In the genomic region with DNA sequence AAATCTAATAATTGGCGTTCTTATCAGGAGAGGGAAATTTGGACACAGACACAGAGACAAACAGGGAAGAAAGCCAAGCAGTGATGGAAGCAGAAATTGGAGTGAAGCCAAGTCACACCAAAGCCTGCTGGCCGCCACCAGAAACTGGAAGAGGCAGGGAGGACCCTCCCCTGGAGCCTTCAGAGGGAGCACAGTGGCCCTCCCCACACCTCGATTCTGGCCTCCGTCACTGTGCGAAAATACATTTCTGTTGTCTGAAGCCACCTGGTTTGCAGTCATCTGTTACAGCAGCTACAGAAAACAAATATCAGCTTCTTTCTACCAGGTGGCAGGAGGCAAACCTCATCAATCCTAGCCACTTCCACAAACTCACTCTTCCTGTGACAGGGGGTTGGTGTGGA, we compare ENCODE assay signal across 10 cellular contexts. TPM values are rescaled to one million over a fixed set of nuclear protein-coding genes. Genes with fewer than 3 reads are reported as not detected.
DNase-seq lines count a peak whose midpoint lies in the region; ATAC-seq and TF ChIP-seq lines count a peak whose summit lies in the region.
"Had no signal": no experiment of that assay in that cellular context is flagged by ENCODE, and none has a peak within 500 bp of the region (broad histone marks: within the 10 kb centered on the region; RNA-seq: fewer than 3 reads in every experiment).

No MANE protein-coding gene starts in this region.

- H3K27me3 Mint-ChIP-seq in IgD-negative memory B cell: peaks cover 11% of the 10 kb centered on the region

- DNase-seq in NCI-H774 (lab: John Stamatoyannopoulos, UW) (peak; percentile 93), cardiac muscle cell (ENCODE audit: low read depth in 1 of 2, low spot score in 1 of 2) (peak in 1 of 2 donors; percentile 88), spleen (no peak), GDM1 (lab: John Stamatoyannopoulos, UW) (no peak), HPDE6-E6E7 (ENCODE audit: extremely low spot score) (no peak)
- DNase-seq: GOT3 had no signal

- no peak for TF ChIP-seq POLR2A in spleen (IDR thresholded peaks at IDR 0.05)

- intact Hi-C loops in spleen (cut with DNase I; ENCODE audit: low total_unique reads): loop anchor here (2.0 kb wide), 1 partner anchor 136 kb away; no protein-coding TSS in a partner anchor

- H3K27ac Mint-ChIP-seq in IgD-negative memory B cell: peak overlapping the region in 2 of 3 donors; percentile 53 to 71

- peak overlapping the region in 2 of 4 donors; percentile 57 to 58 for H3K4me3 Mint-ChIP-seq in IgD-negative memory B cell
- H3K4me3 Mint-ChIP-seq: central memory CD8-positive, alpha-beta T cell had no signal

- no peaks in the 10 kb centered on the region for H3K36me3 Mint-ChIP-seq in IgD-negative memory B cell

- peaks cover 0 to 18% (median 10%) of the 10 kb centered on the region in 3 donors for H3K4me1 Mint-ChIP-seq in IgD-negative memory B cell
- H3K4me1 Mint-ChIP-seq: central memory CD8-positive, alpha-beta T cell had no signal

- ATAC-seq in HG03342 (IDR thresholded peaks at IDR 0.05; ENCODE audit: unreplicated experiment) (no peak), esophagus mucosa (no peak)

- TF ChIP-seq CTCF in cardiac muscle cell (IDR thresholded peaks at IDR 0.05; ENCODE audit: low read depth, low read length) (no peak), spleen (IDR thresholded peaks at IDR 0.05 in 8 of 11, conservative IDR thresholded peaks at IDR 0.05 in 3 of 11) (no peak)

- no peaks in the 10 kb centered on the region for H3K36me3 ChIP-seq in cardiac muscle cell
- no peaks in the 10 kb centered on the region for H3K36me3 ChIP-seq in spleen

- no peaks in the 10 kb centered on the region for H3K27me3 ChIP-seq in cardiac muscle cell
- H3K27me3 ChIP-seq in spleen (replicated peaks in 1 of 7): peaks cover 0 to 4% (median 0%) of the 10 kb centered on the region in 7 donors

- H3K9me3 ChIP-seq in cardiac muscle cell (ENCODE audit: low read depth): no peaks in the 10 kb centered on the region
- no peaks in the 10 kb centered on the region for H3K9me3 ChIP-seq in spleen

- H3K9me3 Mint-ChIP-seq in IgD-negative memory B cell: no peaks in the 10 kb centered on the region
- H3K9me3 Mint-ChIP-seq: central memory CD8-positive, alpha-beta T cell had no signal

- H3K27ac ChIP-seq in cardiac muscle cell (peak overlapping the region; percentile 60), spleen (peak overlapping the region in 7 of 8 donors; percentile 29 to 85 (median 78))

- H3K4me1 ChIP-seq in cardiac muscle cell (ENCODE audit: low read depth) (peaks cover 4% of the 10 kb centered on the region), spleen (peaks cover 7 to 72% (median 51%) of the 10 kb centered on the region in 6 donors)

- H3K4me3 ChIP-seq in cardiac muscle cell (no peak overlapping the region), spleen (no peak overlapping the region)

- 9 to 44% (median 31%) methylated on average over 5 of the region's 5 CpGs for WGBS in spleen, 5 donors

RNA-seq across cellular contexts. Expression of gene TLE6, which starts 8.3 kb away (rescaled TPM):
- polyA plus RNA-seq in IgD-negative memory B cell (0.16 TPM), cardiac muscle cell (42.8 and 45.8 TPM in 2 replicates), spleen (1 to 10 TPM; 1.9 to 2.7 (median 2.2) TPM)
- total RNA-seq in cardiac muscle cell (30.3 and 35.4 TPM in 2 replicates), spleen (1 to 10 TPM in 5 of 7 donors, under 1 TPM in 2; 0.60 to 4.1 (median 1.4) TPM), esophagus mucosa (0.40 TPM)

RNA-seq across cellular contexts. Expression of gene ZNF77, which starts 24.3 kb away (rescaled TPM):
- polyA plus RNA-seq in IgD-negative memory B cell (1.7 TPM), cardiac muscle cell (2.6 and 7.7 TPM in 2 replicates), spleen (1 to 10 TPM; 2.2 to 2.9 (median 2.8) TPM)
- total RNA-seq in cardiac muscle cell (4.4 and 4.7 TPM in 2 replicates), spleen (1 to 10 TPM; 3.9 to 7.5 (median 4.5) TPM), esophagus mucosa (2.4 TPM)

RNA-seq across cellular contexts. Expression of gene TLE2, which starts 60.0 kb away (rescaled TPM):
- polyA plus RNA-seq in IgD-negative memory B cell (0.56 TPM), cardiac muscle cell (102 and 105 TPM in 2 replicates), spleen (10 to 100 TPM; 12.0 to 46.7 (median 22.8) TPM)
- total RNA-seq in cardiac muscle cell (71.1 and 95.9 TPM in 2 replicates), spleen (10 to 100 TPM; 31.7 to 88.0 (median 40.2) TPM), esophagus mucosa (6.3 TPM)
